In the genomic region with DNA sequence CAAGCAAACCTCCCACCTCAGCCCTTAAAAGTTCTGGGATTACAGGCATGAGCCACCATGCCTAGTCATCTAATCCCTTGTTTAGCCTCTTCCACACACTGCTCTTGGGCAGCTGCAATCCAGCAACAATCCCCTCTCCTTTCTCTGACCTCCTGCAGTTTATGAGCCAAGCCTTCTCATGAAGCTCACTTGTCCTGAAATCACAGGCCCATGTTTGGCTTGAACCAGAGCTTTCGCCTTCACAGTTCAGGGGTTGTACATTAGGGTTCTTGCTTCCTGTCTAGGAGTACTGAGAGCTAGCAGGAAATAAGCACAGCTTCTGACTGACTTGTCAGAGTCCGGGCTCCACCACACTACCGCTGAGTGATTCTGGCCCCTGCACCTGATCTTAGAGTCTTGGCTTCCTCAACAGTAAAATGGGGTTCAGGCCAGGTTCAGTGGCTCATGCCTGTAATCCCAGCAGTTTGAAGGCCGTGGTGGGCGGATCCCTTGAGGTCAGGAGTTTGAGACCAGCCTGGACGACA, we compare ENCODE assay signal across 9 cellular contexts. TPM values are rescaled to one million over a fixed set of nuclear protein-coding genes. Genes with fewer than 3 reads are reported as not detected.
DNase-seq lines count a peak whose midpoint lies in the region; ATAC-seq and TF ChIP-seq lines count a peak whose summit lies in the region.
"Had no signal": no experiment of that assay in that cellular context is flagged by ENCODE, and none has a peak within 500 bp of the region (broad histone marks: within the 10 kb centered on the region; RNA-seq: fewer than 3 reads in every experiment).

No MANE protein-coding gene starts in this region.

- H2BK120ac ChIP-seq in H9 (ENCODE audit: low read depth, low read length, poor library complexity, severe bottlenecking) = no peak overlapping the region
- H2BK120ac ChIP-seq in mesendoderm (ENCODE audit: low read depth, low read length) = no peak overlapping the region

- H3K9me3 Mint-ChIP-seq in H9 (no peaks in the 10 kb centered on the region), T-cell (no peaks in the 10 kb centered on the region)

- intact Hi-C loops in right lobe of liver (cut with DNase I) = no loop called here

- CTCF ChIA-PET in T-cell (lab: Charles Lee) = interaction anchor here (0.7 to 1.1 kb wide), 8 partner anchors 18 to 167 kb away, joined by 3 to 5 read pairs (median 4); a partner anchor contains a TSS

- TF ChIP-seq CTCF in H9 (conservative IDR thresholded peaks at IDR 0.05) (no peak), right lobe of liver (IDR thresholded peaks at IDR 0.05) (no peak), gastroesophageal sphincter (IDR thresholded peaks at IDR 0.05) (no peak)

- DNase-seq in H9 (no peak), T-cell (peak in 31 of 34 experiments; percentile 10 to 50 (median 30)), right lobe of liver (no peak), NCI-H510A treated with DMSO at 0.1 percent for 48 hours (lab: John Stamatoyannopoulos, UW) (no peak), DMS53 treated with DMSO at 0.1 percent for 48 hours (lab: John Stamatoyannopoulos, UW; ENCODE audit: unreplicated experiment) (no peak), mesendoderm (no peak)

- no peaks in the 10 kb centered on the region for H3K36me3 Mint-ChIP-seq in H9 (ENCODE audit: insufficient read depth in 1 of 3, low read depth in 3 of 3)
- H3K36me3 Mint-ChIP-seq in T-cell = no peaks in the 10 kb centered on the region

- no peak overlapping the region for H3T11ph ChIP-seq in H9 (ENCODE audit: low read length)

- H3K27me3 Mint-ChIP-seq in H9 (ENCODE audit: low read depth) (peaks cover 15% of the 10 kb centered on the region), T-cell (no peaks in the 10 kb centered on the region)

- H4K91ac ChIP-seq in H9 (ENCODE audit: insufficient read length, low read depth, low read length) = no peak overlapping the region

- H2BK20ac ChIP-seq in H9 (ENCODE audit: low read depth, low read length, poor library complexity, severe bottlenecking) = no peak overlapping the region

- no peaks in the 10 kb centered on the region for H4K20me1 ChIP-seq in H9 (ENCODE audit: control insufficient read depth, insufficient read depth, insufficient read length)

- H4K8ac ChIP-seq in H9 (replicated peaks; ENCODE audit: insufficient read length, low read depth, low read length) (no peak overlapping the region), mesendoderm (ENCODE audit: low read depth, low read length) (no peak overlapping the region)

- no peaks in the 10 kb centered on the region for H3K4me1 ChIP-seq in H9 (ENCODE audit: insufficient read depth, low read length)
- no peaks in the 10 kb centered on the region for H3K4me1 ChIP-seq in right lobe of liver
- peaks cover 2% of the 10 kb centered on the region for H3K4me1 ChIP-seq in mesendoderm (ENCODE audit: control insufficient read depth, low read depth, low read length)
- H3K4me1 ChIP-seq in gastroesophageal sphincter = no peaks in the 10 kb centered on the region
- H3K4me1 ChIP-seq: left lung had no signal

- H3K14ac ChIP-seq in H9 (ENCODE audit: insufficient read depth, low read length) = no peak overlapping the region; the same call in 1 of the 2 replicates

- H3K56ac ChIP-seq in H9 (ENCODE audit: insufficient read length, low read depth, low read length) (no peak overlapping the region), mesendoderm (ENCODE audit: low read length) (no peak overlapping the region)

- H3K4me3 Mint-ChIP-seq in H9 = no peak overlapping the region
- H3K4me3 Mint-ChIP-seq in T-cell = peak overlapping the region in 1 of 3 donors; percentile 36

- H3K27ac Mint-ChIP-seq in H9 = peak overlapping the region in 1 of 3 experiments; percentile 68; a peak in 4 of 7 replicates
- H3K27ac Mint-ChIP-seq in T-cell = peak overlapping the region; percentile 97 to 98

- H3K79me1 ChIP-seq in H9 (ENCODE audit: insufficient read depth, low read depth, low read length, poor library complexity, severe bottlenecking) = no peaks in the 10 kb centered on the region
- H3K79me1 ChIP-seq in mesendoderm (ENCODE audit: low read length) = no peaks in the 10 kb centered on the region

- no peak overlapping the region for H3K9ac ChIP-seq in H9 (ENCODE audit: extremely low read depth, insufficient read length, low read length)
- H3K9ac ChIP-seq in mesendoderm (ENCODE audit: low read length) = no peak overlapping the region

- H3K4me2 ChIP-seq in H9 (ENCODE audit: insufficient read depth, insufficient read length, low read length) (no peak overlapping the region), mesendoderm (ENCODE audit: low read length) (no peak overlapping the region)

- H2AK5ac ChIP-seq in H9 (ENCODE audit: insufficient read length, low read length) = no peak overlapping the region
- no peak overlapping the region for H2AK5ac ChIP-seq in mesendoderm (ENCODE audit: low read length)

- H3K79me2 ChIP-seq in H9 (ENCODE audit: insufficient read depth, low read length) (no peaks in the 10 kb centered on the region), mesendoderm (ENCODE audit: control insufficient read depth, insufficient read depth, low read length) (no peaks in the 10 kb centered on the region)

- H3K27me3 ChIP-seq in H9 (ENCODE audit: insufficient read depth, low read length) (no peaks in the 10 kb centered on the region), right lobe of liver (no peaks in the 10 kb centered on the region), mesendoderm (ENCODE audit: insufficient read depth, low read length, poor library complexity) (no peaks in the 10 kb centered on the region), gastroesophageal sphincter (no peaks in the 10 kb centered on the region)
- H3K27me3 ChIP-seq: left lung had no signal

- peaks cover 0 to 12% of the 10 kb centered on the region in 2 experiments; a peak in 2 of 4 replicates for H3K4me1 Mint-ChIP-seq in H9
- H3K4me1 Mint-ChIP-seq in T-cell = peaks cover 10 to 16% (median 12%) of the 10 kb centered on the region in 3 donors

- POLR2A ChIA-PET in T-cell (lab: Charles Lee) = interaction anchor here (0.6 to 0.9 kb wide), 3 partner anchors 46 to 59 kb away, joined by 5 to 7 read pairs (median 6); no protein-coding TSS in a partner anchor

- H2BK12ac ChIP-seq in H9 (ENCODE audit: insufficient read length, low read depth, low read length) = peak overlapping the region; percentile 50

- H3K27ac ChIP-seq in H9 (ENCODE audit: insufficient read length, low read depth, low read length) = no peak overlapping the region
- H3K27ac ChIP-seq in right lobe of liver = no peak overlapping the region
- no peak overlapping the region for H3K27ac ChIP-seq in mesendoderm (ENCODE audit: low read depth, low read length)
- H3K27ac ChIP-seq in gastroesophageal sphincter = no peak overlapping the region
- H3K27ac ChIP-seq: left lung had no signal

- no peak overlapping the region for H2AFZ ChIP-seq in H9 (ENCODE audit: low read length)

- no CpG with 5 or more reads among the region's 6 CpGs for WGBS in H9 (ENCODE audit: extremely low coverage, insufficient read length, low lambda C conversion rate)
- 61% methylated on average over 3 of the region's 6 CpGs for WGBS in right lobe of liver (ENCODE audit: insufficient coverage, low coverage, low lambda C conversion rate, missing lambda C conversion rate)
- WGBS in mesendoderm (ENCODE audit: extremely low coverage, insufficient coverage, low lambda C conversion rate) = no CpG with 5 or more reads among the region's 6 CpGs
- 100% methylated on average over 1 of the region's 6 CpGs; no CpG with 5 or more reads in 1 of the 2 donors for WGBS in gastroesophageal sphincter (ENCODE audit: low coverage in 1 of 2), 2 donors

- H3K4ac ChIP-seq in H9 (ENCODE audit: low read depth, low read length) = no peak overlapping the region
- no peak overlapping the region for H3K4ac ChIP-seq in mesendoderm (ENCODE audit: low read depth, low read length)

- H3K4me3 ChIP-seq in right lobe of liver (no peak overlapping the region), mesendoderm (ENCODE audit: low read length) (no peak overlapping the region), gastroesophageal sphincter (no peak overlapping the region)
- H3K4me3 ChIP-seq: left lung had no signal

- no peak overlapping the region for H2BK5ac ChIP-seq in H9 (ENCODE audit: insufficient read length, low read length)
- no peak overlapping the region for H2BK5ac ChIP-seq in mesendoderm (ENCODE audit: low read length)

- no peaks in the 10 kb centered on the region for H3K23me2 ChIP-seq in H9 (ENCODE audit: insufficient read length, low read depth, low read length, poor library complexity, severe bottlenecking)

- H4K5ac ChIP-seq in H9 (ENCODE audit: insufficient read length, low read depth, low read length) (no peak overlapping the region), mesendoderm (ENCODE audit: low read length) (no peak overlapping the region)

- H3K36me3 ChIP-seq in right lobe of liver (no peaks in the 10 kb centered on the region), mesendoderm (ENCODE audit: control insufficient read depth, insufficient read depth, low read length) (no peaks in the 10 kb centered on the region), gastroesophageal sphincter (no peaks in the 10 kb centered on the region)
- H3K36me3 ChIP-seq: left lung had no signal

- TF ChIP-seq POLR2A in GM18505 (IDR thresholded peaks at IDR 0.05; ENCODE audit: borderline replicate concordance, extremely low read depth, insufficient read depth, insufficient read length) (peak; percentile 23), right lobe of liver (IDR thresholded peaks at IDR 0.05) (no peak), gastroesophageal sphincter (IDR thresholded peaks at IDR 0.05) (no peak)

- H3K9me3 ChIP-seq in H9 (ENCODE audit: control insufficient read depth, low read depth, low read length) = no peaks in the 10 kb centered on the region
- no peaks in the 10 kb centered on the region for H3K9me3 ChIP-seq in right lobe of liver
- H3K9me3 ChIP-seq in gastroesophageal sphincter = no peaks in the 10 kb centered on the region
- H3K9me3 ChIP-seq: left lung had no signal

- no peak overlapping the region for H3K23ac ChIP-seq in H9 (ENCODE audit: insufficient read length, low read depth, low read length)
- H3K23ac ChIP-seq in mesendoderm (ENCODE audit: low read length) = no peak overlapping the region

- H3K18ac ChIP-seq in H9 (ENCODE audit: insufficient read length, low read depth, low read length) (no peak overlapping the region), mesendoderm (ENCODE audit: low read length) (no peak overlapping the region)

- no peak overlapping the region for H2BK15ac ChIP-seq in H9 (ENCODE audit: low read depth, low read length)
- no peak overlapping the region for H2BK15ac ChIP-seq in mesendoderm (replicated peaks; ENCODE audit: low read depth)

- ATAC-seq in GM18505 (IDR thresholded peaks at IDR 0.05; ENCODE audit: unreplicated experiment) = peak; percentile 89
- ATAC-seq in T-cell (replicated peaks in 1 of 4) = peak; percentile 99 to 100 (median 100)
- ATAC-seq in right lobe of liver = peak; percentile 26 to 57 (median 42)
- ATAC-seq in gastroesophageal sphincter = no peak
- ATAC-seq: left lung had no signal

- no peak for TF ChIP-seq EP300 in gastroesophageal sphincter (IDR thresholded peaks at IDR 0.05)

RNA-seq across cellular contexts. Expression of a gene that starts 16.3 kb away (rescaled TPM):
- total RNA-seq in H9 (2021) (61.7 and 67.8 TPM in 2 replicates), T-cell (10 to 100 TPM; 18.9 to 33.7 (median 29.0) TPM), right lobe of liver (10 to 100 TPM; 21.6 to 47.1 (median 23.4) TPM), gastroesophageal sphincter (10 to 100 TPM; 25.8 to 48.3 (median 29.2) TPM)
- polyA plus RNA-seq in mesendoderm (2013, experiment 1 of 2) = 55.8 TPM
- 62.4 TPM for polyA plus RNA-seq in mesendoderm (2013, experiment 2 of 2)

RNA-seq across cellular contexts. Expression of a gene that starts 26.4 kb away (rescaled TPM):
- 173 and 185 TPM in 2 replicates for total RNA-seq in H9 (2021)
- 100 to 1,000 TPM; 138 to 256 (median 235) TPM for total RNA-seq in T-cell
- total RNA-seq in right lobe of liver = 100 to 1,000 TPM in 1 of 6 experiments, 10 to 100 TPM in 5; 64.9 to 131 (median 82.8) TPM
- polyA plus RNA-seq in mesendoderm (2013, experiment 1 of 2) = 48.9 TPM
- polyA plus RNA-seq in mesendoderm (2013, experiment 2 of 2) = 54.5 TPM
- total RNA-seq in gastroesophageal sphincter = 100 to 1,000 TPM in 2 of 4 donors, 10 to 100 TPM in 2; 71.6 to 107 (median 91.2) TPM

RNA-seq across cellular contexts. Expression of a gene that starts 28.5 kb away (rescaled TPM):
- total RNA-seq in H9 (2021) (76.1 and 77.1 TPM in 2 replicates), T-cell (10 to 100 TPM; 17.6 to 23.4 (median 23.3) TPM), right lobe of liver (10 to 100 TPM in 1 of 6 experiments, 1 to 10 TPM in 5; 5.8 to 12.0 (median 8.8) TPM), gastroesophageal sphincter (10 to 100 TPM; 15.5 to 47.6 (median 21.6) TPM)
- 63.3 TPM for polyA plus RNA-seq in mesendoderm (2013, experiment 1 of 2)
- 65.8 TPM for polyA plus RNA-seq in mesendoderm (2013, experiment 2 of 2)

RNA-seq across cellular contexts. Expression of a gene that starts 31.8 kb away (rescaled TPM):
- total RNA-seq in H9 (2021) = 28.6 and 29.6 TPM in 2 replicates
- total RNA-seq in T-cell = 10 to 100 TPM; 23.1 to 44.9 (median 39.7) TPM
- 10 to 100 TPM in 3 of 6 experiments, 1 to 10 TPM in 3; 3.4 to 27.4 (median 8.8) TPM for total RNA-seq in right lobe of liver
- polyA plus RNA-seq in mesendoderm (2013, experiment 1 of 2) = 10.9 TPM
- 11.0 TPM for polyA plus RNA-seq in mesendoderm (2013, experiment 2 of 2)
- total RNA-seq in gastroesophageal sphincter = 1 to 10 TPM; 3.9 to 6.5 (median 5.2) TPM

Comparison
In these comparisons a context has a peak if more than half of its experiments do, and no peak if none do; other contexts are left out.
1. DNase-seq: peak in T-cell (31 of 34); none in H9 (single experiment), right lobe of liver (0 of 3), NCI-H510A treated with DMSO at 0.1 percent for 48 hours (single experiment), DMS53 treated with DMSO at 0.1 percent for 48 hours (single experiment) and mesendoderm (single experiment).